Comparison of ENCODE assay signal across 9 cellular contexts in genomic region chr15:53962646-53963561, GRCh38. TPM values are rescaled to one million over a fixed set of nuclear protein-coding genes. Genes with fewer than 3 reads are reported as not detected.
DNase-seq lines count a peak whose midpoint lies in the region; ATAC-seq, FAIRE-seq and TF ChIP-seq lines count a peak whose summit lies in the region.
"Had no signal": no experiment of that assay in that cellular context is flagged by ENCODE, and none has a peak within 500 bp of the region (broad histone marks: within the 10 kb centered on the region; RNA-seq: fewer than 3 reads in every experiment).

No MANE protein-coding gene starts in this region.

- no peak overlapping the region for H3K27ac Mint-ChIP-seq in osteocyte (ENCODE audit: unreplicated experiment)
- H3K27ac Mint-ChIP-seq in stimulated activated memory B cell treated with anti-CD40 and anti-IgM and Interleukin-4, amounts not matched to agents 10 μg/mL and 1 μg/mL and 100 μg/mL, for 72 hours, result no peak overlapping the region

- no peaks in the 10 kb centered on the region for H3K9me3 Mint-ChIP-seq in osteocyte (ENCODE audit: unreplicated experiment)
- H3K9me3 Mint-ChIP-seq in stimulated activated memory B cell treated with anti-CD40 and anti-IgM and Interleukin-4, amounts not matched to agents 10 μg/mL and 1 μg/mL and 100 μg/mL, for 72 hours, result no peaks in the 10 kb centered on the region

- H3K4me1 Mint-ChIP-seq in osteocyte (ENCODE audit: unreplicated experiment), result no peaks in the 10 kb centered on the region
- H3K4me1 Mint-ChIP-seq in stimulated activated memory B cell treated with anti-CD40 and anti-IgM and Interleukin-4, amounts not matched to agents 10 μg/mL and 1 μg/mL and 100 μg/mL, for 72 hours, result no peaks in the 10 kb centered on the region

- peak; percentile 25 to 31 for DNase-seq in activated T-cell treated with anti-CD3 and anti-CD28 coated beads, Interleukin-2, amount 50 U/mL, for 48 hours
- DNase-seq in activated T-cell treated with anti-CD3 and anti-CD28 coated beads for 4 hours (no peak), NCI-H774 (lab: John Stamatoyannopoulos, UW) (peak; percentile 3), dorsolateral prefrontal cortex (peak in 6 of 10 donors; percentile 19 to 59 (median 47)), osteocyte (ENCODE audit: extremely low spot score, unreplicated experiment) (no peak), NCI-H2196 treated with DMSO at 0.1 percent for 48 hours (lab: John Stamatoyannopoulos, UW; ENCODE audit: unreplicated experiment) (no peak), HTR-8/SVneo (ENCODE audit: insufficient read length, low spot score) (no peak)

- H3K27me3 Mint-ChIP-seq in osteocyte (ENCODE audit: unreplicated experiment), result no peaks in the 10 kb centered on the region
- H3K27me3 Mint-ChIP-seq in stimulated activated memory B cell treated with anti-CD40 and anti-IgM and Interleukin-4, amounts not matched to agents 10 μg/mL and 1 μg/mL and 100 μg/mL, for 72 hours, result no peaks in the 10 kb centered on the region

- H3K4me3 Mint-ChIP-seq in osteocyte (ENCODE audit: unreplicated experiment), result no peak overlapping the region
- H3K4me3 Mint-ChIP-seq in stimulated activated memory B cell treated with anti-CD40 and anti-IgM and Interleukin-4, amounts not matched to agents 10 μg/mL and 1 μg/mL and 100 μg/mL, for 72 hours, result no peak overlapping the region

- no peak overlapping the region for H3K4me3 ChIP-seq in dorsolateral prefrontal cortex

- TF ChIP-seq CTCF in dorsolateral prefrontal cortex (IDR thresholded peaks at IDR 0.05 in 54 of 56, conservative IDR thresholded peaks at IDR 0.05 in 2 of 56; ENCODE audit: low read depth in 1 of 56, partially characterized antibody in 56 of 56), result peak in 55 of 56 donors; percentile 25 to 70 (median 49)
- TF ChIP-seq CTCF in osteocyte (IDR thresholded peaks at IDR 0.05), result peak; percentile 64

- no peaks in the 10 kb centered on the region for H3K36me3 Mint-ChIP-seq in osteocyte (ENCODE audit: unreplicated experiment)
- H3K36me3 Mint-ChIP-seq in stimulated activated memory B cell treated with anti-CD40 and anti-IgM and Interleukin-4, amounts not matched to agents 10 μg/mL and 1 μg/mL and 100 μg/mL, for 72 hours, result no peaks in the 10 kb centered on the region

- H3K27me3 ChIP-seq in dorsolateral prefrontal cortex, result peaks cover 0 to 7% (median 0%) of the 10 kb centered on the region in 45 donors

- ATAC-seq in stimulated activated memory B cell treated with anti-CD40 and anti-IgM and Interleukin-4, amounts not matched to agents 10 μg/mL and 1 μg/mL and 100 μg/mL, for 72 hours, result no peak

- intact Hi-C loops in dorsolateral prefrontal cortex (cut with DNase I), result no loop called here

- no peak for FAIRE-seq in HTR-8/SVneo (lab: Jason Lieb, UNC)

- no peak overlapping the region for H3K27ac ChIP-seq in dorsolateral prefrontal cortex

RNA-seq across cellular contexts. Expression of gene UNC13C, which starts 15.3 kb away (rescaled TPM):
- total RNA-seq in dorsolateral prefrontal cortex (10 to 100 TPM; 10.9 to 71.3 (median 44.3) TPM), osteocyte (0.13 TPM in 1 of 2 replicates, not detected in the other)
- total RNA-seq: pulmonary artery endothelial cell had no signal

Comparison
In these comparisons a context has a peak if more than half of its experiments do, and no peak if none do; other contexts are left out.
1. DNase-seq: peak in activated T-cell treated with anti-CD3 and anti-CD28 coated beads, Interleukin-2, amount 50 U/mL, for 48 hours (2 of 2), NCI-H774 (single experiment) and dorsolateral prefrontal cortex (6 of 10); none in activated T-cell treated with anti-CD3 and anti-CD28 coated beads for 4 hours (single experiment), osteocyte (single experiment), NCI-H2196 treated with DMSO at 0.1 percent for 48 hours (single experiment) and HTR-8/SVneo (single experiment).
2. RNA of gene UNC13C, which starts 15.3 kb away (total RNA-seq): 10.9 to 71.3 TPM in dorsolateral prefrontal cortex; 0.13 TPM in osteocyte; every median in the first group is over 10 times any median in the second.